Comparison of ENCODE assay signal across 15 cellular contexts in genomic region chr2:241746084-241746483, GRCh38. TPM values are rescaled to one million over a fixed set of nuclear protein-coding genes. Genes with fewer than 3 reads are reported as not detected.
A peak's percentile ranks its signal among the peaks of the same experiment; 100 is the strongest.
DNase-seq lines count a peak whose midpoint lies in the region; ATAC-seq and TF ChIP-seq lines count a peak whose summit lies in the region.
"Had no signal": no experiment of that assay in that cellular context is flagged by ENCODE, and none has a peak within 500 bp of the region (broad histone marks: within the 10 kb centered on the region; RNA-seq: fewer than 3 reads in every experiment).

No MANE protein-coding gene starts in this region.

- no peak for TF ChIP-seq RAD21 in SK-N-SH (IDR thresholded peaks at IDR 0.05; ENCODE audit: low read length)

- peaks cover 4% of the 10 kb centered on the region for H3K9me3 Mint-ChIP-seq in Calu3 (ENCODE audit: low read depth, unreplicated experiment)
- H3K9me3 Mint-ChIP-seq in stimulated activated effector memory CD8-positive, alpha-beta T cell treated with anti-CD3 and anti-CD28 coated beads, Interleukin-12 subunit alpha, Interleukin-12 subunit beta, amount 100 ng/mL, for 72 hours, result no peaks in the 10 kb centered on the region
- H3K9me3 Mint-ChIP-seq: CD4-positive, alpha-beta T cell; GM23338 had no signal

- TSS peak; percentile 31 for BruUV-seq in Calu3 (replicated peaks; lab: Mats Ljungman, UMichigan)

- H4K20me1 ChIP-seq in SK-N-SH (ENCODE audit: insufficient read depth), result peaks cover 13% of the 10 kb centered on the region
- H4K20me1 ChIP-seq in MM.1S (ENCODE audit: insufficient read depth, low read length), result no peaks in the 10 kb centered on the region

- H3K27me3 Mint-ChIP-seq in Calu3 (ENCODE audit: unreplicated experiment), result no peaks in the 10 kb centered on the region
- H3K27me3 Mint-ChIP-seq: CD4-positive, alpha-beta T cell had no signal

- no peaks in the 10 kb centered on the region for H3K9me2 ChIP-seq in SK-N-SH
- no peaks in the 10 kb centered on the region for H3K9me2 ChIP-seq in MM.1S (replicated peaks; ENCODE audit: insufficient read depth, low read length)

- H3K27ac ChIP-seq in SK-N-SH (ENCODE audit: low read depth in 2 of 2, low read length in 1 of 2), result no peak overlapping the region
- H3K27ac ChIP-seq in MM.1S (ENCODE audit: low read length), result no peak overlapping the region
- H3K27ac ChIP-seq: 22Rv1 had no signal

- no peaks in the 10 kb centered on the region for H3K27me3 ChIP-seq in SK-N-SH (ENCODE audit: insufficient read depth)
- no peaks in the 10 kb centered on the region for H3K27me3 ChIP-seq in MM.1S (replicated peaks; ENCODE audit: insufficient read depth, low read length)

- WGBS in SK-N-SH (ENCODE audit: low lambda C conversion rate), result 94% methylated on average over 4 of the region's 4 CpGs

- H3K4me3 Mint-ChIP-seq in Calu3 (ENCODE audit: low read depth, unreplicated experiment), result no peak overlapping the region
- no peak overlapping the region for H3K4me3 Mint-ChIP-seq in stimulated activated effector memory CD8-positive, alpha-beta T cell treated with anti-CD3 and anti-CD28 coated beads, Interleukin-12 subunit alpha, Interleukin-12 subunit beta, amount 100 ng/mL, for 72 hours
- H3K4me3 Mint-ChIP-seq: CD4-positive, alpha-beta T cell; GM23338 had no signal

- POLR2A ChIA-PET in SK-N-SH (lab: Yijun Ruan, JAX), result no interaction called here

- CTCF ChIA-PET in SK-N-SH (lab: Yijun Ruan, JAX) (interaction anchor here (0.6 kb wide), 1 partner anchor 52 kb away, joined by 6 read pairs; no protein-coding TSS in a partner anchor), Calu3 (lab: Charles Lee) (no interaction called here)

- H3K36me3 ChIP-seq in SK-N-SH (replicated peaks in 1 of 2; ENCODE audit: control insufficient read depth in 1 of 2, insufficient read depth in 2 of 2, low read length in 1 of 2), result peaks cover 28 to 36% of the 10 kb centered on the region in 2 experiments
- H3K36me3 ChIP-seq in MM.1S (replicated peaks; ENCODE audit: insufficient read depth, low read length), result no peaks in the 10 kb centered on the region

- H3K36me3 Mint-ChIP-seq in Calu3 (ENCODE audit: insufficient read depth, unreplicated experiment), result peaks cover 28% of the 10 kb centered on the region
- H3K36me3 Mint-ChIP-seq in stimulated activated effector memory CD8-positive, alpha-beta T cell treated with anti-CD3 and anti-CD28 coated beads, Interleukin-12 subunit alpha, Interleukin-12 subunit beta, amount 100 ng/mL, for 72 hours, result peaks cover 44% of the 10 kb centered on the region

- TF ChIP-seq EP300 in SK-N-SH (IDR thresholded peaks at IDR 0.05; ENCODE audit: borderline replicate concordance in 1 of 2, low read depth in 1 of 2, low read length in 1 of 2), result no peak

- H3K4me2 ChIP-seq in SK-N-SH (no peak overlapping the region), MM.1S (ENCODE audit: low read depth, low read length) (no peak overlapping the region)
- H3K4me2 ChIP-seq: GM23338 had no signal

- no peaks in the 10 kb centered on the region for H3K4me1 Mint-ChIP-seq in Calu3 (ENCODE audit: low read depth, unreplicated experiment)
- peaks cover 19% of the 10 kb centered on the region for H3K4me1 Mint-ChIP-seq in stimulated activated effector memory CD8-positive, alpha-beta T cell treated with anti-CD3 and anti-CD28 coated beads, Interleukin-12 subunit alpha, Interleukin-12 subunit beta, amount 100 ng/mL, for 72 hours
- H3K4me1 Mint-ChIP-seq: GM23338 had no signal

- no peak overlapping the region for H3K27ac Mint-ChIP-seq in Calu3 (ENCODE audit: unreplicated experiment)
- H3K27ac Mint-ChIP-seq in stimulated activated effector memory CD8-positive, alpha-beta T cell treated with anti-CD3 and anti-CD28 coated beads, Interleukin-12 subunit alpha, Interleukin-12 subunit beta, amount 100 ng/mL, for 72 hours, result peak overlapping the region; percentile 12
- H3K27ac Mint-ChIP-seq: CD4-positive, alpha-beta T cell; GM23338 had no signal

- H3K4me3 ChIP-seq in SK-N-SH (ENCODE audit: low read depth in 2 of 2, low read length in 1 of 2), result no peak overlapping the region
- no peak overlapping the region for H3K4me3 ChIP-seq in MM.1S (ENCODE audit: low read length)
- H3K4me3 ChIP-seq: GM23338 had no signal

- H2AFZ ChIP-seq in SK-N-SH (ENCODE audit: low read depth), result no peak overlapping the region
- H2AFZ ChIP-seq in MM.1S (ENCODE audit: low read length), result no peak overlapping the region
- H2AFZ ChIP-seq: GM23338 had no signal

- intact Hi-C loops in Calu3 (cut with micrococcal nuclease; ENCODE audit: unreplicated experiment), result no loop called here

- ATAC-seq in SK-N-SH treated with all-trans-retinoic acid at 6 μM for 48 hours (no peak), HG02884 (IDR thresholded peaks at IDR 0.05; ENCODE audit: unreplicated experiment) (no peak)
- no peak for ATAC-seq in stimulated activated effector memory CD8-positive, alpha-beta T cell treated with anti-CD3 and anti-CD28 coated beads, Interleukin-12 subunit alpha, Interleukin-12 subunit beta, amount 100 ng/mL, for 72 hours
- ATAC-seq: GM23338 had no signal

- no peak for DNase-seq in SK-N-SH
- DNase-seq in Calu3, result no peak
- DNase-seq in stimulated activated effector memory CD8-positive, alpha-beta T cell treated with anti-CD3 and anti-CD28 coated beads, Interleukin-12 subunit alpha, Interleukin-12 subunit beta, amount 100 ng/mL, for 72 hours (ENCODE audit: low spot score in 2 of 2), result no peak
- no peak for DNase-seq in MM.1S
- DNase-seq: AML-193; C1 segment of cervical spinal cord; CD4-positive, alpha-beta T cell; DND-41; GDM1; H7 had no signal

- no peaks in the 10 kb centered on the region; a peak in 1 of 4 replicates for H3K4me1 ChIP-seq in SK-N-SH (ENCODE audit: control insufficient read depth in 1 of 2, insufficient read depth in 2 of 2, low read depth in 1 of 2, low read length in 1 of 2)
- H3K4me1 ChIP-seq in MM.1S (ENCODE audit: low read length), result no peaks in the 10 kb centered on the region

- no peak for TF ChIP-seq CTCF in SK-N-SH (IDR thresholded peaks at IDR 0.05)
- no peak for TF ChIP-seq CTCF in Calu3 (IDR thresholded peaks at IDR 0.05; ENCODE audit: unreplicated experiment)
- no peak for TF ChIP-seq CTCF in MM.1S (IDR thresholded peaks at IDR 0.05; ENCODE audit: low read length)

- H3K79me2 ChIP-seq in SK-N-SH (ENCODE audit: insufficient read depth), result peaks cover under 1% of the 10 kb centered on the region; the same call in 1 of the 2 replicates
- no peaks in the 10 kb centered on the region for H3K79me2 ChIP-seq in MM.1S (ENCODE audit: low read length)

- H3K9ac ChIP-seq in SK-N-SH (no peak overlapping the region), MM.1S (ENCODE audit: low read length) (no peak overlapping the region)

- H3F3A ChIP-seq in SK-N-SH (replicated peaks; ENCODE audit: insufficient read depth), result no peaks in the 10 kb centered on the region
- no peaks in the 10 kb centered on the region for H3F3A ChIP-seq in MM.1S (ENCODE audit: insufficient read depth, low read length)

- H3K9me3 ChIP-seq in SK-N-SH (no peaks in the 10 kb centered on the region), MM.1S (replicated peaks; ENCODE audit: insufficient read depth, low read length) (no peaks in the 10 kb centered on the region)

TF ChIP-seq in SK-N-SH treated with all-trans-retinoic acid at 6 μM for 48 hours, 23 proteins besides CTCF, POLR2A, EP300 and RAD21:
- TF ChIP-seq ZFP30 (CRISPR knock-in tag; IDR thresholded peaks at IDR 0.05), result peak; percentile 93
- no peak for TF ChIP-seq ZNF565 (CRISPR knock-in tag; conservative IDR thresholded peaks at IDR 0.05; ENCODE audit: low read depth)

TF ChIP-seq in SK-N-SH, 30 proteins besides CTCF, POLR2A, EP300 and RAD21 (continues in another document):
- TF ChIP-seq TAF1 (IDR thresholded peaks at IDR 0.05; ENCODE audit: borderline replicate concordance, low read depth, low read length) (no peak), ELF1 (IDR thresholded peaks at IDR 0.05) (no peak), ZBTB33 (IDR thresholded peaks at IDR 0.05; ENCODE audit: borderline replicate concordance, low read depth) (no peak), RXRA (IDR thresholded peaks at IDR 0.05; ENCODE audit: borderline replicate concordance, low read depth) (no peak), PBX3 (IDR thresholded peaks at IDR 0.05) (no peak)

RNA-seq across cellular contexts. Expression of gene D2HGDH, which starts 11.7 kb away (rescaled TPM):
- 33.7 and 36.3 TPM in 2 replicates for polyA plus RNA-seq in SK-N-SH (2012; rRNA removed)
- polyA plus RNA-seq in SK-N-SH (2012; cell fraction: cytosol; rRNA removed), result 12.4 and 18.7 TPM in 2 replicates
- 210 and 218 TPM in 2 replicates for polyA plus RNA-seq in SK-N-SH (2012; cell fraction: nucleus; rRNA removed)
- 51.1 and 53.3 TPM in 2 replicates for total RNA-seq in Calu3 (2022)

RNA-seq across cellular contexts. Expression of gene GAL3ST2, which starts 30.5 kb away (rescaled TPM):
- 0.10 and 0.15 TPM in 2 replicates for polyA plus RNA-seq in SK-N-SH (2012; rRNA removed)
- polyA plus RNA-seq in SK-N-SH (2012; cell fraction: cytosol; rRNA removed), result 0.04 TPM in 1 of 2 replicates, not detected in the other
- polyA plus RNA-seq in SK-N-SH (2012; cell fraction: nucleus; rRNA removed), result 0.74 and 1.0 TPM in 2 replicates
- total RNA-seq in Calu3 (2022), result 0.27 TPM in 1 of 2 replicates, not detected in the other
- total RNA-seq: HT1080 had no signal

RNA-seq across cellular contexts. Expression of gene ING5, which starts 44.2 kb away (rescaled TPM):
- polyA plus RNA-seq in SK-N-SH (2012; rRNA removed), result 56.3 and 62.9 TPM in 2 replicates
- 31.8 and 41.4 TPM in 2 replicates for polyA plus RNA-seq in SK-N-SH (2012; cell fraction: cytosol; rRNA removed)
- 212 and 214 TPM in 2 replicates for polyA plus RNA-seq in SK-N-SH (2012; cell fraction: nucleus; rRNA removed)
- total RNA-seq in Calu3 (2022), result 29.3 and 35.1 TPM in 2 replicates

RNA-seq across cellular contexts. Expression of gene DTYMK, which starts 59.5 kb away (rescaled TPM):
- polyA plus RNA-seq in SK-N-SH (2012; rRNA removed), result 36.3 and 51.1 TPM in 2 replicates
- polyA plus RNA-seq in SK-N-SH (2012; cell fraction: cytosol; rRNA removed), result 32.5 and 40.9 TPM in 2 replicates
- polyA plus RNA-seq in SK-N-SH (2012; cell fraction: nucleus; rRNA removed), result 32.1 and 47.2 TPM in 2 replicates
- 67.6 and 80.7 TPM in 2 replicates for total RNA-seq in Calu3 (2022)
